11 cellular contexts compared by ENCODE assay signal in genomic region chr12:131736807-131737484, GRCh38. TPM values are rescaled to one million over a fixed set of nuclear protein-coding genes. Genes with fewer than 3 reads are reported as not detected.
DNase-seq lines count a peak whose midpoint lies in the region; ATAC-seq and TF ChIP-seq lines count a peak whose summit lies in the region.
"Had no signal": no experiment of that assay in that cellular context is flagged by ENCODE, and none has a peak within 500 bp of the region (broad histone marks: within the 10 kb centered on the region; RNA-seq: fewer than 3 reads in every experiment).

No MANE protein-coding gene starts in this region.

- H3K4me3 ChIP-seq in AG04450 (ENCODE audit: low read depth, low read length) (no peak overlapping the region), IMR-90 (ENCODE audit: insufficient read depth, low read depth, low read length) (no peak overlapping the region), left lung (no peak overlapping the region), OCI-LY7 (ENCODE audit: low read depth, low read length, poor library complexity, severe bottlenecking) (no peak overlapping the region)
- H3K4me3 ChIP-seq: BLaER1 had no signal

- no peaks in the 10 kb centered on the region; the same call in 1 of the 2 replicates for H3K9me1 ChIP-seq in IMR-90 (ENCODE audit: insufficient read depth, low read length)

- H3K27ac Mint-ChIP-seq in activated CD4-positive, alpha-beta memory T cell treated with anti-CD3 and anti-CD28 coated beads for 36 hours: no peak overlapping the region

- CTCF ChIA-PET in AG04450 (lab: Charles Lee): interaction anchor here (1.7 to 1.8 kb wide), 2 partner anchors 18 to 93 kb away, joined by 5 to 7 read pairs; no protein-coding TSS in a partner anchor
- CTCF ChIA-PET in IMR-90 (lab: Yijun Ruan, JAX): no interaction called here
- CTCF ChIA-PET in activated CD4-positive, alpha-beta memory T cell treated with anti-CD3 and anti-CD28 coated beads for 36 hours (lab: Charles Lee): interaction anchor here (5.1 kb wide), 1 partner anchor 18 kb away, joined by 19 read pairs; no protein-coding TSS in a partner anchor
- CTCF ChIA-PET in OCI-LY7 (lab: Charles Lee; ENCODE audit: unreplicated experiment): no interaction called here

- H3K79me2 ChIP-seq in OCI-LY7 (ENCODE audit: insufficient read depth, low read depth, low read length): no peaks in the 10 kb centered on the region

- TF ChIP-seq POLR2A in IMR-90 (IDR thresholded peaks at IDR 0.05; ENCODE audit: low read depth, low read length): no peak

- H4K5ac ChIP-seq in IMR-90 (ENCODE audit: low read depth, low read length): no peak overlapping the region

- BruUV-seq in IMR-90 (replicated peaks; lab: Mats Ljungman, UMichigan) (no TSS peak), OCI-LY7 (replicated peaks; lab: Mats Ljungman, UMichigan) (no TSS peak)

- no peak overlapping the region for H2AFZ ChIP-seq in IMR-90 (replicated peaks; ENCODE audit: low read length, poor library complexity)
- no peak overlapping the region for H2AFZ ChIP-seq in OCI-LY7 (ENCODE audit: low read length)

- H3K9me3 ChIP-seq in AG04450 (ENCODE audit: control insufficient read depth, insufficient read depth, low read length) (no peaks in the 10 kb centered on the region), IMR-90 (ENCODE audit: control insufficient read depth, insufficient read depth, low read length) (no peaks in the 10 kb centered on the region), left lung (no peaks in the 10 kb centered on the region), OCI-LY7 (ENCODE audit: low read length) (no peaks in the 10 kb centered on the region; the same call in 1 of the 2 replicates)

- peaks cover 33% of the 10 kb centered on the region for H3K36me3 Mint-ChIP-seq in activated CD4-positive, alpha-beta memory T cell treated with anti-CD3 and anti-CD28 coated beads for 36 hours

- no peak for TF ChIP-seq RAD21 in IMR-90 (IDR thresholded peaks at IDR 0.05; ENCODE audit: low read length)

- in situ Hi-C loops in IMR-90 (cut with MboI; ENCODE audit: low sequenced_read_pairs): no loop called here

- H3K79me1 ChIP-seq in IMR-90 (ENCODE audit: low read depth in 1 of 2, low read length in 2 of 2): peaks cover 8 to 20% of the 10 kb centered on the region in 2 experiments; a peak in 3 of 4 replicates

- no peak overlapping the region for H3K4me2 ChIP-seq in IMR-90 (ENCODE audit: low read depth, low read length)
- H3K4me2 ChIP-seq in OCI-LY7 (ENCODE audit: low read length): no peak overlapping the region
- H3K4me2 ChIP-seq: BLaER1 had no signal

- H3K4ac ChIP-seq in IMR-90 (ENCODE audit: low read depth, low read length): peak overlapping the region; percentile 8; the same call in 1 of the 2 replicates

- no peak overlapping the region for H2AK9ac ChIP-seq in IMR-90 (replicated peaks; ENCODE audit: low read depth, low read length, poor library complexity)

- WGBS in IMR-90 (ENCODE audit: extremely low coverage in 2 of 2, insufficient read length in 1 of 2), 2 experiments: 71% methylated on average over 10 of the region's 24 CpGs; no CpG with 5 or more reads in 1 of the 2 experiments

- H2AK5ac ChIP-seq in IMR-90 (ENCODE audit: low read depth, low read length): 0 out of 2 replicates have a peak overlapping the region, but pooled peaks have one; percentile 11

- H2BK20ac ChIP-seq in IMR-90 (ENCODE audit: low read depth, low read length): no peak overlapping the region

- intact Hi-C loops in IMR-90 (cut with micrococcal nuclease): no loop called here
- intact Hi-C loops in left lung (cut with DNase I): no loop called here
- intact Hi-C loops in activated CD4-positive, alpha-beta memory T cell treated with anti-CD3 and anti-CD28 coated beads for 36 hours (cut with micrococcal nuclease): no loop called here
- intact Hi-C loops in OCI-LY7 (cut with micrococcal nuclease; ENCODE audit: unreplicated experiment): no loop called here

- peaks cover 2% of the 10 kb centered on the region for H3K4me1 Mint-ChIP-seq in activated CD4-positive, alpha-beta memory T cell treated with anti-CD3 and anti-CD28 coated beads for 36 hours (ENCODE audit: low read depth)

- H4K8ac ChIP-seq in IMR-90 (ENCODE audit: low read depth in 2 of 2, low read length in 2 of 2): no peak overlapping the region

- H4K20me1 ChIP-seq in IMR-90 (ENCODE audit: insufficient read depth, low read length): peaks cover 6% of the 10 kb centered on the region; the same call in 1 of the 2 replicates
- H4K20me1 ChIP-seq in OCI-LY7 (ENCODE audit: insufficient read depth, low read length): no peaks in the 10 kb centered on the region

- H2BK120ac ChIP-seq in IMR-90 (ENCODE audit: low read depth, low read length): no peak overlapping the region

- no peak overlapping the region for H3K18ac ChIP-seq in IMR-90 (ENCODE audit: low read depth, low read length)

- dilution Hi-C loops in IMR-90 (cut with HindIII; ENCODE audit: low sequenced_read_pairs, unreplicated experiment): no loop called here

- H3K27me3 ChIP-seq in AG04450 (ENCODE audit: control insufficient read depth, insufficient read depth, low read length) (no peaks in the 10 kb centered on the region), IMR-90 (ENCODE audit: control insufficient read depth, insufficient read depth, low read length) (no peaks in the 10 kb centered on the region), left lung (no peaks in the 10 kb centered on the region)
- H3K27me3 ChIP-seq: BLaER1 had no signal

- H3K23ac ChIP-seq in IMR-90 (ENCODE audit: low read depth, low read length): no peak overlapping the region

- TF ChIP-seq CTCF in AG04450 (IDR thresholded peaks at IDR 0.05; ENCODE audit: low read depth, low read length): no peak
- TF ChIP-seq CTCF in IMR-90 (conservative IDR thresholded peaks at IDR 0.05; ENCODE audit: low read depth, low read length): no peak
- no peak for TF ChIP-seq CTCF in left lung (IDR thresholded peaks at IDR 0.05)
- no peak for TF ChIP-seq CTCF in OCI-LY7 (conservative IDR thresholded peaks at IDR 0.05; ENCODE audit: low read length)

- no peak overlapping the region for H3K4me3 Mint-ChIP-seq in activated CD4-positive, alpha-beta memory T cell treated with anti-CD3 and anti-CD28 coated beads for 36 hours

- H3K56ac ChIP-seq in IMR-90 (ENCODE audit: extremely low read depth, insufficient read depth, low read length): no peak overlapping the region

- peak; percentile 6 for DNase-seq in AG04450 (ENCODE audit: low read depth, low spot score)
- peak; percentile 70 for DNase-seq in IMR-90
- peak in 1 of 61 donors; percentile 30 for DNase-seq in caudate nucleus (lab: John Stamatoyannopoulos, UW)
- DNase-seq in left lung: peak; percentile 84 to 85
- no peak for DNase-seq in stimulated activated naive CD8-positive, alpha-beta T cell treated with anti-CD3 and anti-CD28 coated beads, Interleukin-15, Interleukin-2, amounts not matched to agents 100 U/mL and 50 U/mL, for 24 hours
- no peak for DNase-seq in activated CD4-positive, alpha-beta memory T cell treated with anti-CD3 and anti-CD28 coated beads for 36 hours
- no peak for DNase-seq in OCI-LY7 (ENCODE audit: low spot score)
- DNase-seq in activated CD4-positive, alpha-beta T cell treated with anti-CD3 and anti-CD28 coated beads, Interleukin-2, amount 50 U/mL, for 4 hours: no peak
- DNase-seq: MM.1S, Right ventricle myocardium superior had no signal

- no peak overlapping the region for H2BK15ac ChIP-seq in IMR-90 (ENCODE audit: low read depth, low read length)

- no peak overlapping the region for H4K91ac ChIP-seq in IMR-90 (ENCODE audit: insufficient read depth, low read depth, low read length)

- POLR2A ChIA-PET in AG04450 (lab: Yijun Ruan, JAX) (no interaction called here), IMR-90 (lab: Charles Lee; ENCODE audit: unreplicated experiment) (no interaction called here), OCI-LY7 (lab: Charles Lee) (no interaction called here)
- POLR2A ChIA-PET in activated CD4-positive, alpha-beta memory T cell treated with anti-CD3 and anti-CD28 coated beads for 36 hours (lab: Charles Lee): no interaction called here

- H3K14ac ChIP-seq in IMR-90 (replicated peaks; ENCODE audit: low read depth, low read length): no peak overlapping the region

- H2BK5ac ChIP-seq in IMR-90 (ENCODE audit: low read depth, low read length, poor library complexity, severe bottlenecking): peak overlapping the region; percentile 28

- no peaks in the 10 kb centered on the region for H3K27me3 Mint-ChIP-seq in activated CD4-positive, alpha-beta memory T cell treated with anti-CD3 and anti-CD28 coated beads for 36 hours

- no peaks in the 10 kb centered on the region for H3K9me2 ChIP-seq in OCI-LY7 (ENCODE audit: insufficient read depth, low read length)

- H3K36me3 ChIP-seq in IMR-90 (ENCODE audit: control insufficient read depth, insufficient read depth, low read length) (peaks cover 49% of the 10 kb centered on the region), left lung (peaks cover 0 to 87% of the 10 kb centered on the region in 2 donors), OCI-LY7 (ENCODE audit: insufficient read depth, low read length) (peaks cover 92% of the 10 kb centered on the region)

- peaks cover 3% of the 10 kb centered on the region for H3K4me1 ChIP-seq in IMR-90 (ENCODE audit: control insufficient read depth, insufficient read depth, low read length)
- no peaks in the 10 kb centered on the region for H3K4me1 ChIP-seq in left lung
- H3K4me1 ChIP-seq in OCI-LY7 (ENCODE audit: insufficient read depth, low read length, poor library complexity, severe bottlenecking): no peaks in the 10 kb centered on the region
- H3K4me1 ChIP-seq: BLaER1 had no signal

- peak overlapping the region; percentile 39 for H3K27ac ChIP-seq in AG04450 (ENCODE audit: low read depth, low read length)
- H3K27ac ChIP-seq in IMR-90 (ENCODE audit: insufficient read depth, low read length): no peak overlapping the region
- peak overlapping the region; percentile 85 for H3K27ac ChIP-seq in caudate nucleus (ENCODE audit: low read depth, low read length)
- peak overlapping the region; percentile 6 to 75 for H3K27ac ChIP-seq in left lung
- H3K27ac ChIP-seq in OCI-LY7 (ENCODE audit: low read depth, low read length, poor library complexity, severe bottlenecking): no peak overlapping the region
- H3K27ac ChIP-seq: BLaER1 had no signal

- H3K9ac ChIP-seq in IMR-90 (ENCODE audit: low read depth, low read length): no peak overlapping the region
- H3K9ac ChIP-seq: BLaER1 had no signal

- H3K9me3 Mint-ChIP-seq in activated CD4-positive, alpha-beta memory T cell treated with anti-CD3 and anti-CD28 coated beads for 36 hours: no peaks in the 10 kb centered on the region

- ATAC-seq in IMR-90 (ENCODE audit: low read depth) (peak; percentile 46), left lung (peak; percentile 98)
- no peak for ATAC-seq in stimulated activated naive CD8-positive, alpha-beta T cell treated with anti-CD3 and anti-CD28 coated beads, Interleukin-15, Interleukin-2, amounts not matched to agents 100 U/mL and 50 U/mL, for 24 hours

RNA-seq across cellular contexts. Expression of gene SFSWAP, which starts 26.1 kb away (rescaled TPM):
- polyA plus RNA-seq in AG04450 (2011; rRNA removed) (12.5 and 13.4 TPM in 2 replicates), IMR-90 (2012; rRNA removed) (22.4 and 30.5 TPM in 2 replicates)
- polyA minus RNA-seq in AG04450 (2011; rRNA and poly(A)+ RNA removed): 16.6 and 17.7 TPM in 2 replicates
- total RNA-seq in IMR-90 (2012; rRNA removed) (19.7 and 20.6 TPM in 2 replicates), left lung (10 to 100 TPM; 26.0 to 38.3 TPM), OCI-LY7 (2022) (83.8 and 87.1 TPM in 2 replicates)
- polyA plus RNA-seq in IMR-90 (2012; cell fraction: cytosol; rRNA removed): 10.1 and 18.5 TPM in 2 replicates
- polyA plus RNA-seq in IMR-90 (2012; cell fraction: nucleus; rRNA removed; ENCODE audit: low replicate concordance): 140 and 253 TPM in 2 replicates
- 10 to 100 TPM; 42.1 to 44.3 TPM for total RNA-seq in activated CD4-positive, alpha-beta memory T cell treated with anti-CD3 and anti-CD28 coated beads for 36 hours
- total RNA-seq in OCI-LY7 (2014; rRNA removed; shearing (Covaris generic)): 54.0 and 58.8 TPM in 2 replicates

Comparison
In these comparisons a context has a peak if more than half of its experiments do, and no peak if none do; other contexts are left out.
1. DNase-seq: peak in AG04450 (single experiment), IMR-90 (single experiment) and left lung (2 of 2); none in stimulated activated naive CD8-positive, alpha-beta T cell treated with anti-CD3 and anti-CD28 coated beads, Interleukin-15, Interleukin-2, amounts not matched to agents 100 U/mL and 50 U/mL, for 24 hours (single experiment), activated CD4-positive, alpha-beta memory T cell treated with anti-CD3 and anti-CD28 coated beads for 36 hours (single experiment), OCI-LY7 (single experiment) and activated CD4-positive, alpha-beta T cell treated with anti-CD3 and anti-CD28 coated beads, Interleukin-2, amount 50 U/mL, for 4 hours (0 of 2).
2. H3K27ac ChIP-seq: peak in AG04450 (single experiment), caudate nucleus (single experiment) and left lung (2 of 2); none in IMR-90 (single experiment) and OCI-LY7 (single experiment).
3. CTCF ChIA-PET loops: an anchor here in AG04450 (1.7 to 1.8 kb wide) and activated CD4-positive, alpha-beta memory T cell treated with anti-CD3 and anti-CD28 coated beads for 36 hours (5.1 kb wide); none called in IMR-90 and OCI-LY7.